ENCODE assay signal across 19 cellular contexts in genomic region chr11:128784059-128784804, GRCh38.
DNase-seq lines count a peak whose midpoint lies in the region; ATAC-seq and TF ChIP-seq lines count a peak whose summit lies in the region.
"Had no signal": no experiment of that assay in that cellular context is flagged by ENCODE, and none has a peak within 500 bp of the region (broad histone marks: within the 10 kb centered on the region; RNA-seq: fewer than 3 reads in every experiment).

No MANE protein-coding gene starts in this region.

- H3K27ac Mint-ChIP-seq in central memory CD8-positive, alpha-beta T cell (ENCODE audit: low read depth), result peak overlapping the region; percentile 50
- H3K27ac Mint-ChIP-seq in neural progenitor cell, result no peak overlapping the region

- H3K9me3 ChIP-seq in neural progenitor cell (ENCODE audit: low read depth), result no peaks in the 10 kb centered on the region
- H3K9me3 ChIP-seq: adrenal gland, esophagus muscularis mucosa, heart left ventricle, lower lobe of right lung, sigmoid colon had no signal

- H3K4me3 ChIP-seq in neural progenitor cell, result no peak overlapping the region
- H3K4me3 ChIP-seq: adrenal gland, esophagus muscularis mucosa, heart left ventricle, lower lobe of right lung, sigmoid colon had no signal

- no peak for TF ChIP-seq CTCF in neural progenitor cell (IDR thresholded peaks at IDR 0.05)

- peaks cover 54% of the 10 kb centered on the region for H3K4me1 Mint-ChIP-seq in central memory CD8-positive, alpha-beta T cell
- H3K4me1 Mint-ChIP-seq in neural progenitor cell, result peaks cover 35% of the 10 kb centered on the region

- no peak overlapping the region for H3K9ac ChIP-seq in neural progenitor cell

- no peaks in the 10 kb centered on the region for H4K20me1 ChIP-seq in neural progenitor cell (ENCODE audit: low read depth)

- H3K4me3 Mint-ChIP-seq in central memory CD8-positive, alpha-beta T cell, result peak overlapping the region; percentile 34
- H3K4me3 Mint-ChIP-seq in neural progenitor cell, result no peak overlapping the region

- no peaks in the 10 kb centered on the region for H3K27me3 Mint-ChIP-seq in central memory CD8-positive, alpha-beta T cell
- H3K27me3 Mint-ChIP-seq in neural progenitor cell (ENCODE audit: insufficient read depth, low read depth), result peaks cover 6% of the 10 kb centered on the region

- H3K36me3 Mint-ChIP-seq in central memory CD8-positive, alpha-beta T cell (ENCODE audit: insufficient read depth), result peaks cover 62% of the 10 kb centered on the region
- H3K36me3 Mint-ChIP-seq in neural progenitor cell, result no peaks in the 10 kb centered on the region

- peak overlapping the region; percentile 62 for H3K4me2 ChIP-seq in neural progenitor cell

- H3K36me3 ChIP-seq in neural progenitor cell, result no peaks in the 10 kb centered on the region
- H3K36me3 ChIP-seq: sigmoid colon had no signal

- H3K27me3 ChIP-seq in neural progenitor cell, result no peaks in the 10 kb centered on the region
- H3K27me3 ChIP-seq: adrenal gland, esophagus muscularis mucosa, heart left ventricle, sigmoid colon had no signal

- peak overlapping the region; percentile 30 for H3K27ac ChIP-seq in neural progenitor cell
- H3K27ac ChIP-seq: adrenal gland, esophagus muscularis mucosa, lower lobe of right lung, sigmoid colon, VCaP had no signal

- no peak for ATAC-seq in central memory CD8-positive, alpha-beta T cell (replicated peaks; ENCODE audit: extremely low read depth, poor library complexity, severe bottlenecking)
- ATAC-seq in HG03175 (IDR thresholded peaks at IDR 0.05; ENCODE audit: unreplicated experiment) (no peak), HG03432 (IDR thresholded peaks at IDR 0.05; ENCODE audit: unreplicated experiment) (no peak)
- ATAC-seq: heart left ventricle, lower lobe of right lung had no signal

- H3F3A ChIP-seq in neural progenitor cell (ENCODE audit: low read depth), result peaks cover 43% of the 10 kb centered on the region

- no peaks in the 10 kb centered on the region for H3K9me3 Mint-ChIP-seq in central memory CD8-positive, alpha-beta T cell
- no peaks in the 10 kb centered on the region for H3K9me3 Mint-ChIP-seq in neural progenitor cell

- no peaks in the 10 kb centered on the region for H3K79me2 ChIP-seq in neural progenitor cell (ENCODE audit: low read depth)

- H3K4me1 ChIP-seq in neural progenitor cell, result peaks cover 44% of the 10 kb centered on the region
- H3K4me1 ChIP-seq: adrenal gland, esophagus muscularis mucosa, lower lobe of right lung, sigmoid colon had no signal

- no peak overlapping the region for H2AFZ ChIP-seq in neural progenitor cell (replicated peaks)

- DNase-seq in NCI-H2107 treated with DMSO at 0.1 percent for 48 hours (lab: John Stamatoyannopoulos, UW; ENCODE audit: unreplicated experiment) (peak; percentile 76), NCI-H2107 (lab: John Stamatoyannopoulos, UW) (no peak), NCI-H187 treated with DMSO at 0.1 percent for 48 hours (lab: John Stamatoyannopoulos, UW) (peak; percentile 56), neural progenitor cell (ENCODE audit: low spot score) (peak; percentile 77), HT-29 (ENCODE audit: low spot score) (no peak)
- DNase-seq in central memory CD8-positive, alpha-beta T cell (ENCODE audit: low spot score in 2 of 2), result no peak
- DNase-seq: 8988T; activated CD8-positive, alpha-beta memory T cell treated with anti-CD3 and anti-CD28 coated beads, Interleukin-2, amount 50 U/mL, for 48 hours; adrenal gland; GF-D8; heart left ventricle; IMR-90; lower lobe of right lung; NCI-H1048; sigmoid colon had no signal

Comparison
In these comparisons a context has a peak if more than half of its experiments do, and no peak if none do; other contexts are left out.
1. DNase-seq: peak in NCI-H2107 treated with DMSO at 0.1 percent for 48 hours (single experiment), NCI-H187 treated with DMSO at 0.1 percent for 48 hours (single experiment) and neural progenitor cell (single experiment); none in NCI-H2107 (single experiment), central memory CD8-positive, alpha-beta T cell (0 of 2) and HT-29 (single experiment).